Comparison of ENCODE assay signal across 13 cellular contexts in the genomic region with DNA sequence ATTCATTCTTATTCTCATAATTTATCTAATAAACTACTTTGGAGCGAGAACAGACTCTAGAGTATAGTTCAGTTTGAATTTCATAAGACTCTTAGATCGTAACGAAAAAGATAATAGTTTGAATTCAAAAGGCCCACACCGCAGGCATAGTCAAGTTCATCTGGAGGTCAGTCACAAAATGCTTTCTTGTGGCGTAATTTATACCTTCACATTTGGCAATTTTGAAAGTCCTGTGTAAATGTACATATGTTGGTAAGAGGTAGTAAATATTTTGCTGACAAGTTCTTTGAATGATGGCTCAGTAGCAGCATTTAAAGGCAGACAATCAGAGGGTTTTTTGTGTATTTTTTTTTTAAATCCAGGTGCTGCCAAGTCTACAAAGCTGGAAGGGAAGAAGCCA.
"Had no signal": no experiment of that assay in that cellular context is flagged by ENCODE, and none has a peak within 500 bp of the region (broad histone marks: within the 10 kb centered on the region; RNA-seq: fewer than 3 reads in every experiment).

No MANE protein-coding gene starts in this region.

- H3K4me1 ChIP-seq: lower lobe of right lung, testis had no signal

- DNase-seq: activated naive CD4-positive, alpha-beta T cell treated with anti-CD3 and anti-CD28 coated beads, Interleukin-2, amount 10 ng/mL, durations not matched to agents 7 days and 5 days; effector memory CD8-positive, alpha-beta T cell; lower lobe of right lung; midbrain; right lobe of liver; stimulated activated CD4-positive, alpha-beta T cell treated with anti-CD3 and anti-CD28 coated beads, Interleukin-2, amount 100 ng/mL, for 48 hours; stimulated activated naive CD8-positive, alpha-beta T cell treated with anti-CD3 and anti-CD28 coated beads, Interleukin-15, amount 100 ng/mL, for 72 hours; T-helper 2 cell; testis had no signal

- H3K27me3 ChIP-seq: right lobe of liver, testis had no signal

- H3K4me3 ChIP-seq: lower lobe of right lung, right lobe of liver, testis had no signal

- H3K4me3 Mint-ChIP-seq: activated naive CD4-positive, alpha-beta T cell treated with anti-CD3 and anti-CD28 coated beads, Interleukin-2, amount 10 ng/mL, durations not matched to agents 7 days and 5 days; central memory CD8-positive, alpha-beta T cell; effector memory CD8-positive, alpha-beta T cell; stimulated activated naive CD8-positive, alpha-beta T cell treated with anti-CD3 and anti-CD28 coated beads, Interleukin-15, amount 100 ng/mL, for 72 hours had no signal

- H3K36me3 ChIP-seq: neutrophil had no signal

- H3K4me1 Mint-ChIP-seq: activated naive CD4-positive, alpha-beta T cell treated with anti-CD3 and anti-CD28 coated beads, Interleukin-2, amount 10 ng/mL, durations not matched to agents 7 days and 5 days; central memory CD8-positive, alpha-beta T cell; stimulated activated naive CD8-positive, alpha-beta T cell treated with anti-CD3 and anti-CD28 coated beads, Interleukin-15, amount 100 ng/mL, for 72 hours had no signal

- H3K27ac Mint-ChIP-seq: activated naive CD4-positive, alpha-beta T cell treated with anti-CD3 and anti-CD28 coated beads, Interleukin-2, amount 10 ng/mL, durations not matched to agents 7 days and 5 days; activated T-helper 2 cell treated with anti-CD3 and anti-CD28 coated beads, Interferon-gamma antibody, Interleukin-2, Interleukin-4, amounts not matched to agents 10 μg/mL and 5 μg/mL and 100 μg/mL, durations not matched to agents 14 hours and 24 hours and 36 hours; effector memory CD8-positive, alpha-beta T cell; stimulated activated naive CD8-positive, alpha-beta T cell treated with anti-CD3 and anti-CD28 coated beads, Interleukin-15, amount 100 ng/mL, for 72 hours had no signal

- H3K36me3 Mint-ChIP-seq: activated naive CD4-positive, alpha-beta T cell treated with anti-CD3 and anti-CD28 coated beads, Interleukin-2, amount 10 ng/mL, durations not matched to agents 7 days and 5 days had no signal

- ATAC-seq: activated CD4-positive, CD25-positive, alpha-beta regulatory T cell treated with anti-CD3 and anti-CD28 coated beads, Interleukin-2, amount 50 U/mL, for 24 hours; effector memory CD8-positive, alpha-beta T cell; stimulated activated naive CD8-positive, alpha-beta T cell treated with anti-CD3 and anti-CD28 coated beads, Interleukin-15, amount 100 ng/mL, for 72 hours had no signal

- H3K9me3 Mint-ChIP-seq: activated naive CD4-positive, alpha-beta T cell treated with anti-CD3 and anti-CD28 coated beads, Interleukin-2, amount 10 ng/mL, durations not matched to agents 7 days and 5 days; activated T-helper 2 cell treated with anti-CD3 and anti-CD28 coated beads, Interferon-gamma antibody, Interleukin-2, Interleukin-4, amounts not matched to agents 10 μg/mL and 5 μg/mL and 100 μg/mL, durations not matched to agents 14 hours and 24 hours and 36 hours; central memory CD8-positive, alpha-beta T cell; effector memory CD8-positive, alpha-beta T cell; stimulated activated naive CD8-positive, alpha-beta T cell treated with anti-CD3 and anti-CD28 coated beads, Interleukin-15, amount 100 ng/mL, for 72 hours had no signal

- H3K27ac ChIP-seq: lower lobe of right lung, neutrophil, right lobe of liver, testis had no signal
